ENCODE assay signal across 10 cellular contexts in genomic region chr6:21188505-21189223, GRCh38.
DNase-seq lines count a peak whose midpoint lies in the region; ATAC-seq, FAIRE-seq and TF ChIP-seq lines count a peak whose summit lies in the region.
"Had no signal": no experiment of that assay in that cellular context is flagged by ENCODE, and none has a peak within 500 bp of the region (broad histone marks: within the 10 kb centered on the region; RNA-seq: fewer than 3 reads in every experiment).

No MANE protein-coding gene starts in this region.

- ATAC-seq in GM18858 (IDR thresholded peaks at IDR 0.05; ENCODE audit: unreplicated experiment): peak; percentile 46
- peak; percentile 53 for ATAC-seq in HG03196 (IDR thresholded peaks at IDR 0.05; ENCODE audit: unreplicated experiment)
- no peak for ATAC-seq in natural killer cell
- ATAC-seq in HG03159 (IDR thresholded peaks at IDR 0.05; ENCODE audit: unreplicated experiment): no peak

- H3K4me3 ChIP-seq in keratinocyte (ENCODE audit: control insufficient read depth in 2 of 3, extremely low read depth in 1 of 3, insufficient read depth in 2 of 3, low read depth in 1 of 3, low read length in 3 of 3): peak overlapping the region in 2 of 3 experiments; percentile 40 to 56
- no peak overlapping the region for H3K4me3 ChIP-seq in esophagus muscularis mucosa
- H3K4me3 ChIP-seq in smooth muscle cell: no peak overlapping the region
- H3K4me3 ChIP-seq: lung had no signal

- H3K4me1 ChIP-seq in keratinocyte (ENCODE audit: control insufficient read depth, extremely low read depth, insufficient read depth, low read length) (peaks cover 17% of the 10 kb centered on the region), esophagus muscularis mucosa (peaks cover 6 to 21% (median 16%) of the 10 kb centered on the region in 4 donors), smooth muscle cell (ENCODE audit: low read depth) (peaks cover 41% of the 10 kb centered on the region)

- H4K20me1 ChIP-seq in keratinocyte (ENCODE audit: control insufficient read depth, extremely low read depth, insufficient read depth, low read length) (no peaks in the 10 kb centered on the region), smooth muscle cell (ENCODE audit: low read depth) (no peaks in the 10 kb centered on the region)

- no peaks in the 10 kb centered on the region for H3K27me3 Mint-ChIP-seq in natural killer cell (ENCODE audit: low read depth in 2 of 2)

- H3K4me3 Mint-ChIP-seq in natural killer cell: no peak overlapping the region

- peak overlapping the region; percentile 67 for H3K4me2 ChIP-seq in keratinocyte (ENCODE audit: control insufficient read depth, extremely low read depth, insufficient read depth, low read depth, low read length)
- H3K4me2 ChIP-seq in smooth muscle cell: no peak overlapping the region

- H3K9ac ChIP-seq in keratinocyte (ENCODE audit: control insufficient read depth, extremely low read depth, insufficient read depth, low read length) (peak overlapping the region; percentile 4), smooth muscle cell (ENCODE audit: low read depth) (no peak overlapping the region)

- peaks cover 3 to 14% of the 10 kb centered on the region in 2 donors for H3K4me1 Mint-ChIP-seq in natural killer cell

- intact Hi-C loops in natural killer cell (cut with micrococcal nuclease) (no loop called here), esophagus muscularis mucosa (cut with DNase I) (no loop called here)

- H3K9me3 ChIP-seq in keratinocyte (ENCODE audit: control insufficient read depth, low read depth, low read length) (no peaks in the 10 kb centered on the region), esophagus muscularis mucosa (no peaks in the 10 kb centered on the region), smooth muscle cell (replicated peaks; ENCODE audit: low read depth) (no peaks in the 10 kb centered on the region)

- dilution Hi-C loops in keratinocyte (cut with MboI; ENCODE audit: extremely low pct_ligation_motif_present, low sequenced_read_pairs): no loop called here

- FAIRE-seq in keratinocyte (lab: Jason Lieb, UNC): peak; percentile 84
- FAIRE-seq: TTC549 had no signal

- TF ChIP-seq EP300 in esophagus muscularis mucosa (IDR thresholded peaks at IDR 0.05): no peak

- WGBS in esophagus muscularis mucosa: 73% methylated on average over 9 of the region's 9 CpGs
- WGBS in smooth muscle cell (ENCODE audit: low lambda C conversion rate): 80% methylated on average over 9 of the region's 9 CpGs

- no peaks in the 10 kb centered on the region for H3F3A ChIP-seq in smooth muscle cell (ENCODE audit: low read depth)

- no peak for TF ChIP-seq POLR2A in esophagus muscularis mucosa (IDR thresholded peaks at IDR 0.05; ENCODE audit: low read depth)

- TF ChIP-seq CTCF in keratinocyte (optimal IDR thresholded peaks at IDR 0.05 in 1 of 3, IDR thresholded peaks at IDR 0.05 in 1 of 3, conservative IDR thresholded peaks at IDR 0.05 in 1 of 3; ENCODE audit: extremely low read depth in 1 of 3, insufficient read depth in 2 of 3, low read length in 3 of 3) (no peak), natural killer cell (IDR thresholded peaks at IDR 0.05) (no peak), esophagus muscularis mucosa (IDR thresholded peaks at IDR 0.05) (no peak), smooth muscle cell (IDR thresholded peaks at IDR 0.05; ENCODE audit: borderline replicate concordance, insufficient read depth, poor library complexity, severe bottlenecking) (no peak)

- H2AFZ ChIP-seq in keratinocyte (ENCODE audit: control insufficient read depth, low read length): peak overlapping the region; percentile 91
- no peak overlapping the region for H2AFZ ChIP-seq in smooth muscle cell (ENCODE audit: low read depth)

- H3K36me3 Mint-ChIP-seq in natural killer cell: no peaks in the 10 kb centered on the region

- H3K79me2 ChIP-seq in keratinocyte (ENCODE audit: control insufficient read depth, insufficient read depth, low read length) (no peaks in the 10 kb centered on the region), smooth muscle cell (ENCODE audit: low read depth) (no peaks in the 10 kb centered on the region)

- H3K27me3 ChIP-seq in keratinocyte (ENCODE audit: control insufficient read depth, extremely low read depth, insufficient read depth, low read length): no peaks in the 10 kb centered on the region
- H3K27me3 ChIP-seq in esophagus muscularis mucosa: no peaks in the 10 kb centered on the region
- H3K27me3 ChIP-seq in smooth muscle cell (ENCODE audit: low read depth): no peaks in the 10 kb centered on the region

- H3K9me3 Mint-ChIP-seq in natural killer cell: no peaks in the 10 kb centered on the region

- H3K27ac ChIP-seq in keratinocyte (ENCODE audit: control insufficient read depth, insufficient read depth, low read length): peak overlapping the region; percentile 82
- no peak overlapping the region for H3K27ac ChIP-seq in esophagus muscularis mucosa (replicated peaks in 1 of 4)
- no peak overlapping the region for H3K27ac ChIP-seq in smooth muscle cell (ENCODE audit: low read depth)

- peak; percentile 18 for DNase-seq in NCI-H526 treated with DMSO at 0.1 percent for 48 hours (lab: John Stamatoyannopoulos, UW)
- peak; percentile 41 for DNase-seq in keratinocyte (ENCODE audit: low read depth, low spot score)
- DNase-seq in natural killer cell: no peak
- DNase-seq in esophagus muscularis mucosa (ENCODE audit: extremely low spot score): no peak
- DNase-seq in smooth muscle cell (lab: John Stamatoyannopoulos, UW; ENCODE audit: unreplicated experiment): no peak

- H3K27ac Mint-ChIP-seq in natural killer cell: no peak overlapping the region

- H3K9me1 ChIP-seq in keratinocyte (ENCODE audit: control insufficient read depth, extremely low read depth, insufficient read depth, low read length): no peaks in the 10 kb centered on the region

- H3K36me3 ChIP-seq in keratinocyte (ENCODE audit: control insufficient read depth in 2 of 2, extremely low read depth in 1 of 2, insufficient read depth in 2 of 2, low read length in 2 of 2) (no peaks in the 10 kb centered on the region), esophagus muscularis mucosa (no peaks in the 10 kb centered on the region), smooth muscle cell (ENCODE audit: low read depth) (no peaks in the 10 kb centered on the region)

Comparison
In these comparisons a context has a peak if more than half of its experiments do, and no peak if none do; other contexts are left out.
1. ATAC-seq: peak in GM18858 (single experiment) and HG03196 (single experiment); none in natural killer cell (0 of 3) and HG03159 (single experiment).
2. DNase-seq: peak in NCI-H526 treated with DMSO at 0.1 percent for 48 hours (single experiment) and keratinocyte (single experiment); none in natural killer cell (single experiment), esophagus muscularis mucosa (single experiment) and smooth muscle cell (single experiment).
3. H3K4me3 ChIP-seq: peak in keratinocyte (2 of 3); none in esophagus muscularis mucosa (0 of 4) and smooth muscle cell (single experiment).